ENCODE assay signal across 32 cellular contexts in genomic region chr6:20773822-20774221, GRCh38.
"Had no signal": no experiment of that assay in that cellular context is flagged by ENCODE, and none has a peak within 500 bp of the region (broad histone marks: within the 10 kb centered on the region; RNA-seq: fewer than 3 reads in every experiment).

No MANE protein-coding gene starts in this region.

- ATAC-seq: activated CD8-positive, alpha-beta T cell treated with anti-CD3 and anti-CD28 coated beads for 36 hours; activated naive CD4-positive, alpha-beta T cell treated with anti-CD3 and anti-CD28 coated beads, Interleukin-2, amount 50 U/mL, for 72 hours; activated T-helper 17 cell treated with anti-CD3 and anti-CD28 coated beads, Interleukin-2, amount 50 U/mL, for 72 hours; body of pancreas had no signal

- H3K4me3 ChIP-seq: adrenal gland, body of pancreas, cardiac muscle cell had no signal

- H3K36me3 ChIP-seq: adrenal gland, brain microvascular endothelial cell, cardiac muscle cell had no signal

- DNase-seq: activated B cell treated with CpG ODN at 0.5 μM for 24 hours; activated CD4-positive, alpha-beta memory T cell treated with anti-CD3 and anti-CD28 coated beads for 36 hours; activated CD4-positive, alpha-beta T cell treated with anti-CD3 and anti-CD28 coated beads for 4 hours; activated CD4-positive, alpha-beta T cell treated with anti-CD3 and anti-CD28 coated beads, Interleukin-2, amount 10 ng/mL, durations not matched to agents 24 days and 14 days; activated CD4-positive, alpha-beta T cell treated with anti-CD3 and anti-CD28 coated beads, Interleukin-2, amount 50 U/mL, for 1 hour; activated CD4-positive, alpha-beta T cell treated with anti-CD3 and anti-CD28 coated beads, Interleukin-2, amount 50 U/mL, for 4 hours; activated CD4-positive, CD25-positive, alpha-beta regulatory T cell treated with anti-CD3 and anti-CD28 coated beads, Interleukin-2, amount 50 U/mL, for 72 hours; activated CD8-positive, alpha-beta memory T cell treated with anti-CD3 and anti-CD28 coated beads, Interleukin-2, amount 50 U/mL, for 4 hours; activated CD8-positive, alpha-beta T cell treated with anti-CD3 and anti-CD28 coated beads for 36 hours; activated effector memory CD4-positive, alpha-beta T cell treated with anti-CD3 and anti-CD28 coated beads, Interleukin-2, amount 50 U/mL, for 16 hours; activated gamma-delta T cell treated with Interleukin-2 at 50 U/mL for 16 hours; activated naive CD4-positive, alpha-beta T cell; activated naive CD4-positive, alpha-beta T cell treated with anti-CD3 and anti-CD28 coated beads for 36 hours; activated naive CD4-positive, alpha-beta T cell treated with anti-CD3 and anti-CD28 coated beads, Interleukin-2, amount 50 U/mL, for 16 hours; activated naive CD8-positive, alpha-beta T cell treated with anti-CD3 and anti-CD28 coated beads for 36 hours; activated T-cell treated with anti-CD3 and anti-CD28 coated beads for 4 hours; activated T-cell treated with anti-CD3 and anti-CD28 coated beads, Interleukin-2, amount 50 U/mL, for 1 hour; activated T-cell treated with anti-CD3 and anti-CD28 coated beads, Interleukin-2, amount 50 U/mL, for 48 hours; adrenal gland; amniotic stem cell; aorta; body of pancreas; brain microvascular endothelial cell; caudate nucleus; cerebellar nuclear complex; T-helper 1 cell; T-helper 2 cell; T-helper 9 cell had no signal

- H3K4me1 ChIP-seq: adrenal gland, body of pancreas had no signal

- H3K27me3 ChIP-seq: adrenal gland, body of pancreas, brain microvascular endothelial cell, cardiac muscle cell had no signal

- H3K9me3 ChIP-seq: adrenal gland, body of pancreas had no signal

- H3K27ac ChIP-seq: adrenal gland, body of pancreas, brain microvascular endothelial cell, cardiac muscle cell, VCaP had no signal
